In genomic region chr4:99486648-99487047, GRCh38 we compare ENCODE assay signal across 6 cellular contexts. TPM values are rescaled to one million over a fixed set of nuclear protein-coding genes. Genes with fewer than 3 reads are reported as not detected.
"Had no signal": no experiment of that assay in that cellular context is flagged by ENCODE, and none has a peak within 500 bp of the region (broad histone marks: within the 10 kb centered on the region; RNA-seq: fewer than 3 reads in every experiment).

No MANE protein-coding gene starts in this region.

RNA-seq across cellular contexts. Expression of gene C4orf17, which starts 24.2 kb away (rescaled TPM):
- total RNA-seq: GM23248, H1, H4, H7, H9, HFFc6 had no signal
- polyA plus RNA-seq: GM23248, H1 had no signal

RNA-seq across cellular contexts. Expression of gene ADH7, which starts 51.5 kb away (rescaled TPM):
- total RNA-seq: GM23248, H1, H4, H7, H9, HFFc6 had no signal
- polyA plus RNA-seq: GM23248, H1 had no signal
